Comparison of ENCODE assay signal across 1 cellular context in the genomic region with DNA sequence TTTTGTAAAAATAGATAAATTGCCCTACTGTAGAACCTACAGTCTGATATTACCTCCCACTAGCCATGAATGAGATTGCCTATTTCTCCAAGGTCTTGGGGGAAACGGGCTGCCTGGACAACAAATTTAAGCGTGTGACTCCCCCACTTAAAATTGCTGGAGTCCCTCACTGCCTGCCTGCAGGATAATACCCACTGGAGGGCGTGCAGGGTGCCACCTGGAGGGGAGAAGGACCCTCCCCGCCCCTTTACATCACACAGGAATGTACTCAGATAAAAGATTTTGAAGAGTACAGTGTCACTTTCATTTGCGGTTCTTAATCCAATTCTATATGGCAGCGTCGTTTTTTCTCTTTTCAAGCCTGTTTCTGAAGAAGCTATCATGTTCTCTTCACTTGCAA.
TF ChIP-seq lines count a peak whose summit lies in the region.

No MANE protein-coding gene starts in this region.

TF ChIP-seq in HEK293, 187 proteins besides CTCF, POLR2A, EP300 and RAD21:
- TF ChIP-seq ZNF23 (tag by site-specific recombination; IDR thresholded peaks at IDR 0.05; ENCODE audit: borderline replicate concordance) = no peak
- peak; percentile 40; the same call in 1 of the 2 replicates for TF ChIP-seq PRDM1 (tag by site-specific recombination; IDR thresholded peaks at IDR 0.05)
- TF ChIP-seq ZNF335 (tag by site-specific recombination; conservative IDR thresholded peaks at IDR 0.05) = 0 out of 2 replicates have a peak, but pooled peaks have one; percentile 19
- no peak for TF ChIP-seq ZNF449 (tag by site-specific recombination; IDR thresholded peaks at IDR 0.05)
